Comparison of ENCODE assay signal across 10 cellular contexts in the genomic region with DNA sequence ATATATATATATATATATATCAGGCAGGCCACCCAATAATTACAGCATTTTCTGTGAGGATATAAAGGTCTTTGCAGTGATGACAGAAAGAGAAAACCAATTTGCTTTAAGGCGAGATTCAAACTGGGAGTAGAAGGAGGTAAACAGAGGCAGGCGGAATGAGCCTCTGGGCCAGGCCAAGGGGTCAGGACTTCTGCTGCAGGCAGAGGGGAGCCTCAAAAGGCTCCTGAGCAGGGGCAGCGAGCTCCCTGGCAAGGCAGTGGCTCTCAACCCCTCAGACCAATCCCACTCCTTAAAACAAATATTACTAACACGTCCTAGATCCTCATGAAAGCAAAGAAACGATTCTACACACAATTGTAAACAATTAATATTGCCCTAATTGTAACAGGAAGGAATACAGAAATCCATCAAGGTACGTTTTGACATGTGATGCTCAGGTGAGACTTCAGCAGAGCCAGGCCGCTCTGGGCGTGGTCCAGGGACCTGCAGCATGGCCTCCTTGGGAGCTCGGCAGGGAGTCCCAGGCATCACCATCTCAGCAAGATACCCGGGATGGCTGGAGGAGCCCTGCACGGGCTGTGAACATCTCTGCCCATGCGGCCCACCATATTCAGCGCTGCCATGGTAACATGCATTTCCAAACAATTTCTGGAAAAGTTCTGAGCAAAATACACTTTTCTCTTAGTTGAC.
"Had no signal": no experiment of that assay in that cellular context is flagged by ENCODE, and none has a peak within 500 bp of the region (broad histone marks: within the 10 kb centered on the region; RNA-seq: fewer than 3 reads in every experiment).

No MANE protein-coding gene starts in this region.

- H3K36me3 ChIP-seq: cardiac muscle cell, SJCRH30 had no signal

- DNase-seq: activated effector memory CD4-positive, alpha-beta T cell treated with anti-CD3 and anti-CD28 coated beads, Interleukin-2, amount 50 U/mL, for 16 hours; effector CD4-positive, alpha-beta T cell; SJCRH30; stimulated activated CD4-positive, alpha-beta T cell treated with anti-CD3 and anti-CD28 coated beads, Interleukin-2, amount 100 ng/mL, for 24 hours; T-helper 9 cell; testis had no signal

- H3K4me3 Mint-ChIP-seq: stimulated activated naive CD8-positive, alpha-beta T cell treated with anti-CD3 and anti-CD28 coated beads, Interleukin-15, Interleukin-2, amounts not matched to agents 100 ng/mL and 50 ng/mL, for 24 hours had no signal

- H3K4me1 ChIP-seq: SJCRH30 had no signal

- H3K27ac Mint-ChIP-seq: stimulated activated naive CD8-positive, alpha-beta T cell treated with anti-CD3 and anti-CD28 coated beads, Interleukin-15, Interleukin-2, amounts not matched to agents 100 ng/mL and 50 ng/mL, for 24 hours had no signal

- H3K27ac ChIP-seq: hepatocyte, right lobe of liver, SJCRH30, testis had no signal

- H3K4me2 ChIP-seq: hepatocyte had no signal

- H3K9me3 Mint-ChIP-seq: stimulated activated naive CD8-positive, alpha-beta T cell treated with anti-CD3 and anti-CD28 coated beads, Interleukin-15, Interleukin-2, amounts not matched to agents 100 ng/mL and 50 ng/mL, for 24 hours had no signal

- H2AFZ ChIP-seq: hepatocyte had no signal

- H3K9me3 ChIP-seq: right lobe of liver, SJCRH30, testis had no signal

- H3K27me3 Mint-ChIP-seq: stimulated activated naive CD8-positive, alpha-beta T cell treated with anti-CD3 and anti-CD28 coated beads, Interleukin-15, Interleukin-2, amounts not matched to agents 100 ng/mL and 50 ng/mL, for 24 hours had no signal

- H3K4me3 ChIP-seq: cardiac muscle cell, hepatocyte, right lobe of liver, SJCRH30, testis had no signal

- H3K27me3 ChIP-seq: cardiac muscle cell, hepatocyte, right lobe of liver, SJCRH30, testis had no signal
